ENCODE assay signal across 14 cellular contexts in genomic region chr19:47310819-47311218, GRCh38. TPM values are rescaled to one million over a fixed set of nuclear protein-coding genes. Genes with fewer than 3 reads are reported as not detected.
A peak's percentile ranks its signal among the peaks of the same experiment; 100 is the strongest.
DNase-seq lines count a peak whose midpoint lies in the region; ATAC-seq, FAIRE-seq and TF ChIP-seq lines count a peak whose summit lies in the region.
"Had no signal": no experiment of that assay in that cellular context is flagged by ENCODE, and none has a peak within 500 bp of the region (broad histone marks: within the 10 kb centered on the region; RNA-seq: fewer than 3 reads in every experiment).

No MANE protein-coding gene starts in this region.

- ATAC-seq in T-helper 17 cell (no peak), HG03565 (IDR thresholded peaks at IDR 0.05; ENCODE audit: unreplicated experiment) (no peak), GM19452 (IDR thresholded peaks at IDR 0.05; ENCODE audit: unreplicated experiment) (no peak)
- ATAC-seq: activated CD4-positive, CD25-positive, alpha-beta regulatory T cell treated with anti-CD3 and anti-CD28 coated beads, Interleukin-2, amount 50 U/mL, for 24 hours had no signal

- no peaks in the 10 kb centered on the region for H3K9me3 ChIP-seq in T-helper 17 cell (ENCODE audit: control insufficient read depth, low read length, poor library complexity, severe bottlenecking)
- H3K9me3 ChIP-seq: transverse colon had no signal

- peaks cover 34% of the 10 kb centered on the region for H3K27me3 Mint-ChIP-seq in T-helper 17 cell

- FAIRE-seq in H54 (lab: Jason Lieb, UNC) = no peak

- no peak for TF ChIP-seq POLR2A in H54 (IDR thresholded peaks at IDR 0.05; ENCODE audit: low read depth, low read length)

- peak; percentile 19 for DNase-seq in DMS53 treated with DMSO at 0.1 percent for 48 hours (lab: John Stamatoyannopoulos, UW; ENCODE audit: unreplicated experiment)
- peak; percentile 78 for DNase-seq in NCI-H1105 (lab: John Stamatoyannopoulos, UW)
- no peak for DNase-seq in T-helper 17 cell
- DNase-seq in medulla oblongata (ENCODE audit: extremely low spot score) = peak; percentile 24
- no peak for DNase-seq in H54 (ENCODE audit: insufficient read length, low spot score)
- DNase-seq in cortex of kidney (lab: John Stamatoyannopoulos, UW) = no peak
- DNase-seq: activated naive CD8-positive, alpha-beta T cell treated with anti-CD3 and anti-CD28 coated beads, Interleukin-2, amount 10 ng/mL, durations not matched to agents 7 days and 5 days; DND-41; NCI-H187 treated with DMSO at 0.1 percent for 48 hours; stimulated activated CD4-positive, alpha-beta T cell treated with anti-CD3 and anti-CD28 coated beads, Interleukin-2, amount 100 ng/mL, for 24 hours; transverse colon had no signal

- H3K4me1 Mint-ChIP-seq in T-helper 17 cell = peaks cover 2% of the 10 kb centered on the region
- H3K4me1 Mint-ChIP-seq: activated naive CD8-positive, alpha-beta T cell treated with anti-CD3 and anti-CD28 coated beads, Interleukin-2, amount 10 ng/mL, durations not matched to agents 7 days and 5 days had no signal

- H3K27ac Mint-ChIP-seq in T-helper 17 cell = peak overlapping the region; percentile 77
- H3K27ac Mint-ChIP-seq: activated naive CD8-positive, alpha-beta T cell treated with anti-CD3 and anti-CD28 coated beads, Interleukin-2, amount 10 ng/mL, durations not matched to agents 7 days and 5 days had no signal

- H3K4me3 Mint-ChIP-seq in T-helper 17 cell = no peak overlapping the region
- H3K4me3 Mint-ChIP-seq: activated naive CD8-positive, alpha-beta T cell treated with anti-CD3 and anti-CD28 coated beads, Interleukin-2, amount 10 ng/mL, durations not matched to agents 7 days and 5 days had no signal

- H3K36me3 Mint-ChIP-seq in T-helper 17 cell (ENCODE audit: low read depth) = peaks cover 2% of the 10 kb centered on the region
- H3K36me3 Mint-ChIP-seq: activated naive CD8-positive, alpha-beta T cell treated with anti-CD3 and anti-CD28 coated beads, Interleukin-2, amount 10 ng/mL, durations not matched to agents 7 days and 5 days had no signal

RNA-seq across cellular contexts. Expression of gene C5AR1, which starts 1.2 kb away (rescaled TPM):
- total RNA-seq in T-helper 17 cell = 10 to 100 TPM in 1 of 2 donors, 1 to 10 TPM in 1; 2.2 to 11.3 TPM

RNA-seq across cellular contexts. Expression of gene C5AR2, which starts 21.2 kb away (rescaled TPM):
- 1 to 10 TPM in 1 of 2 donors, under 1 TPM in 1; 0.70 to 1.4 TPM for total RNA-seq in T-helper 17 cell

RNA-seq across cellular contexts. Expression of gene INAFM1, which starts 36.1 kb away (rescaled TPM):
- 1 to 10 TPM; 9.2 to 9.9 TPM for total RNA-seq in T-helper 17 cell

RNA-seq across cellular contexts. Expression of gene DHX34, which starts 38.3 kb away (rescaled TPM):
- total RNA-seq in T-helper 17 cell = 10 to 100 TPM in 1 of 2 donors, 1 to 10 TPM in 1; 9.1 to 11.2 TPM

RNA-seq across cellular contexts. Expression of gene CCDC9, which starts 54.5 kb away (rescaled TPM):
- 10 to 100 TPM; 35.6 to 53.7 TPM for total RNA-seq in T-helper 17 cell

Comparison
In these comparisons a context has a peak if more than half of its experiments do, and no peak if none do; other contexts are left out.
1. DNase-seq: peak in DMS53 treated with DMSO at 0.1 percent for 48 hours (single experiment), NCI-H1105 (single experiment) and medulla oblongata (single experiment); none in T-helper 17 cell (0 of 3), H54 (single experiment) and cortex of kidney (single experiment).